In genomic region chr6:108719477-108719876, GRCh38 we compare ENCODE assay signal across 29 cellular contexts.
"Had no signal": no experiment of that assay in that cellular context is flagged by ENCODE, and none has a peak within 500 bp of the region (broad histone marks: within the 10 kb centered on the region; RNA-seq: fewer than 3 reads in every experiment).

No MANE protein-coding gene starts in this region.

- H3K4me2 ChIP-seq: neural progenitor cell had no signal

- H3K36me3 Mint-ChIP-seq: neural progenitor cell; stimulated activated effector memory CD8-positive, alpha-beta T cell treated with anti-CD3 and anti-CD28 coated beads, Interleukin-12 subunit alpha, Interleukin-12 subunit beta, amount 100 ng/mL, for 72 hours had no signal

- H3K4me3 ChIP-seq: neural progenitor cell, ovary, right lobe of liver, sigmoid colon, stomach, thoracic aorta, thyroid gland, tibial nerve, upper lobe of right lung, uterus had no signal

- H3K27ac ChIP-seq: neural progenitor cell, ovary, parathyroid adenoma, right lobe of liver, sigmoid colon, stomach, thoracic aorta, thyroid gland, tibial nerve, upper lobe of right lung, uterus had no signal

- H3K27me3 ChIP-seq: neural progenitor cell, ovary, right lobe of liver, sigmoid colon, stomach, thyroid gland, tibial nerve, upper lobe of right lung, uterus had no signal

- H3K27me3 Mint-ChIP-seq: progenitor cell of endocrine pancreas had no signal

- ATAC-seq: naive thymus-derived CD4-positive, alpha-beta T cell; natural killer cell; right cardiac atrium; stimulated activated effector memory CD8-positive, alpha-beta T cell treated with anti-CD3 and anti-CD28 coated beads, Interleukin-12 subunit alpha, Interleukin-12 subunit beta, amount 100 ng/mL, for 72 hours; stimulated activated naive B cell treated with anti-CD40 and anti-IgM and Interleukin-4, amounts not matched to agents 10 μg/mL and 1 μg/mL and 100 μg/mL, for 72 hours; upper lobe of right lung had no signal

- H3K9me3 ChIP-seq: ovary, right lobe of liver, thyroid gland, upper lobe of right lung, uterus had no signal

- DNase-seq: naive thymus-derived CD4-positive, alpha-beta T cell; natural killer cell; occipital lobe; ovary; posterior cingulate gyrus; retina; right cardiac atrium; right lobe of liver; sigmoid colon; small intestine; stimulated activated CD4-positive, alpha-beta T cell treated with anti-CD3 and anti-CD28 coated beads, Interleukin-15, amount 100 ng/mL, for 24 hours; stimulated activated CD4-positive, alpha-beta T cell treated with anti-CD3 and anti-CD28 coated beads, Interleukin-2, amount 100 ng/mL, for 24 hours; stimulated activated CD4-positive, alpha-beta T cell treated with anti-CD3 and anti-CD28 coated beads, Interleukin-2, amount 100 ng/mL, for 48 hours; stimulated activated CD4-positive, alpha-beta T cell treated with anti-CD3 and anti-CD28 coated beads, Interleukin-4, amount 100 ng/mL, for 24 hours; stimulated activated naive B cell treated with anti-CD40 and anti-IgM and Interleukin-4, amounts not matched to agents 10 μg/mL and 1 μg/mL and 100 μg/mL, for 72 hours; stimulated activated naive CD4-positive, alpha-beta T cell treated with Interleukin-2 at 50 U/mL for 16 hours; thyroid gland; upper lobe of right lung; uterus had no signal

- H3K4me1 ChIP-seq: neural progenitor cell, parathyroid adenoma, uterus had no signal

- H3K9ac ChIP-seq: neural progenitor cell, parathyroid adenoma had no signal

- H3K27ac Mint-ChIP-seq: naive thymus-derived CD4-positive, alpha-beta T cell; natural killer cell; nephron; neural progenitor cell; progenitor cell of endocrine pancreas; stimulated activated effector memory CD8-positive, alpha-beta T cell treated with anti-CD3 and anti-CD28 coated beads, Interleukin-12 subunit alpha, Interleukin-12 subunit beta, amount 100 ng/mL, for 72 hours; stimulated activated naive B cell treated with anti-CD40 and anti-IgM and Interleukin-4, amounts not matched to agents 10 μg/mL and 1 μg/mL and 100 μg/mL, for 72 hours; stimulated activated naive CD8-positive, alpha-beta T cell treated with anti-CD3 and anti-CD28 coated beads, Interleukin-15, Interleukin-2, amounts not matched to agents 100 ng/mL and 50 ng/mL, for 24 hours; type B pancreatic cell had no signal

- H3K4me3 Mint-ChIP-seq: naive thymus-derived CD4-positive, alpha-beta T cell; natural killer cell; nephron; neural progenitor cell; stimulated activated effector memory CD8-positive, alpha-beta T cell treated with anti-CD3 and anti-CD28 coated beads, Interleukin-12 subunit alpha, Interleukin-12 subunit beta, amount 100 ng/mL, for 72 hours; stimulated activated naive B cell treated with anti-CD40 and anti-IgM and Interleukin-4, amounts not matched to agents 10 μg/mL and 1 μg/mL and 100 μg/mL, for 72 hours; stimulated activated naive CD8-positive, alpha-beta T cell treated with anti-CD3 and anti-CD28 coated beads, Interleukin-15, Interleukin-2, amounts not matched to agents 100 ng/mL and 50 ng/mL, for 24 hours; type B pancreatic cell had no signal

- H3K79me2 ChIP-seq: parathyroid adenoma had no signal

- H2AFZ ChIP-seq: neural progenitor cell, parathyroid adenoma had no signal

- H3K36me3 ChIP-seq: neural progenitor cell, ovary, right lobe of liver, sigmoid colon, stomach, thoracic aorta, thyroid gland, upper lobe of right lung, uterus had no signal
